Comparison of ENCODE assay signal across 8 cellular contexts in the genomic region with DNA sequence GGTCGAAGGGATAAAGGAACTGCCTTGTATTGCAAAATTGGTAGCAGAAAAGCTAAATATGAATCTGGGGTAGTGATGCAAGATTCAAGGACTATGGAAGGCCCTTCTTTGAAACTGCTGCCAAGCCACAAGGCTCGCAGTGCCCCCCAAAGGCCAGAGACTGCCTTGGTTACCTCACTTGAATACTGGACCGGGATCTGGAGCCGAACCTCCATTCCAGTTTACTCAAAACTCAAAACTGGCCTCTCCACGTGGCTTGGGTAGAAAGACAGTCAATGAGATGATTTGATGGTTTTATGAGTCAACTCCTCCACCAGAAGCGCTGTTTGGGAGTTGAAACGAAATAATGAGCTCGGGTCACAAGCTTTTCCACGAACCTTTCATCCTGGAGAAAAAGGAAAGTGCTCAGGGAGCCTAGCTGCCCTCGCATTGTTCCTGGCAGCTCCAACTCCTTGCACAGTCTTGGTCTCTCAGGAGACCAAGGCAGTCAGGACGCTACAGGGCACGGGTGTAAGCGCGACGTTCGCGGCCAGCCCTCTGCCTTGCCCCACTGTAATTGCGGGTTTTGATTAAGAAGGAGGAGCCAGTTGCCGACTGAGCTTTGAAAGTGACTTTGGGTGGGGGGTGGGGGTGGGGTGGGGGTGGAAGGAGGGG. TPM values are rescaled to one million over a fixed set of nuclear protein-coding genes. Genes with fewer than 3 reads are reported as not detected.
DNase-seq lines count a peak whose midpoint lies in the region; ATAC-seq and TF ChIP-seq lines count a peak whose summit lies in the region.

No MANE protein-coding gene starts in this region.

- H3K27ac ChIP-seq in colonic mucosa, result peak overlapping the region; percentile 76

- peak; percentile 66 to 72 for DNase-seq in AML-193 (lab: John Stamatoyannopoulos, UW)
- DNase-seq in HUDEP-2 (lab: John Stamatoyannopoulos, UW; ENCODE audit: unreplicated experiment in 76 of 76), result peak in 60 of 76 experiments; percentile 9 to 79 (median 48)
- DNase-seq in SKM-1 treated with dmso at 0.1 percent for 144 hours (lab: John Stamatoyannopoulos, UW; ENCODE audit: unreplicated experiment), result peak; percentile 52
- DNase-seq in colonic mucosa, result peak; percentile 27
- DNase-seq in lower leg skin (ENCODE audit: low spot score in 2 of 2), result peak in 1 of 2 donors; percentile 88
- DNase-seq in stimulated activated CD8-positive, alpha-beta memory T cell treated with anti-CD3 and anti-CD28 coated beads, Interleukin-12 subunit alpha, Interleukin-12 subunit beta, amount 100 ng/mL, for 4 hours (ENCODE audit: low read depth), result peak; percentile 41

- no peaks in the 10 kb centered on the region for H3K27me3 ChIP-seq in colonic mucosa

- no peak for TF ChIP-seq CTCF in colonic mucosa (IDR thresholded peaks at IDR 0.05)
- TF ChIP-seq CTCF in lower leg skin (IDR thresholded peaks at IDR 0.05), result no peak

- H3K9ac ChIP-seq in colonic mucosa (ENCODE audit: low read depth in 2 of 2, low read length in 2 of 2), result peak overlapping the region in 1 of 2 donors; percentile 38

- intact Hi-C loops in colonic mucosa (cut with DNase I), result no loop called here
- intact Hi-C loops in lower leg skin (cut with DNase I; ENCODE audit: low total_unique reads), result no loop called here

- H3K4me1 ChIP-seq in colonic mucosa, result no peaks in the 10 kb centered on the region

- no peak for TF ChIP-seq POLR2A in lower leg skin (IDR thresholded peaks at IDR 0.05)

- ATAC-seq in GM18907 (IDR thresholded peaks at IDR 0.05; ENCODE audit: unreplicated experiment) (peak; percentile 21), HG03571 (IDR thresholded peaks at IDR 0.05; ENCODE audit: unreplicated experiment) (no peak)

- no peaks in the 10 kb centered on the region for H3K36me3 ChIP-seq in colonic mucosa

- H3K9me3 ChIP-seq in colonic mucosa, result no peaks in the 10 kb centered on the region

- H3K4me3 ChIP-seq in colonic mucosa (peak overlapping the region; percentile 46), lower leg skin (ENCODE audit: low read depth, poor library complexity, severe bottlenecking) (peak overlapping the region; percentile 19)

- WGBS in lower leg skin, 2 donors, result 7 to 9% methylated on average over 19 of the region's 19 CpGs

RNA-seq across cellular contexts. Expression of gene ST8SIA4, which starts 2.8 kb away (rescaled TPM):
- total RNA-seq in colonic mucosa (1 to 10 TPM; 2.6 to 6.2 TPM), lower leg skin (1 to 10 TPM in 2 of 4 donors, under 1 TPM in 2; 0.68 to 1.3 (median 0.91) TPM)
